ENCODE assay signal across 10 cellular contexts in the genomic region with DNA sequence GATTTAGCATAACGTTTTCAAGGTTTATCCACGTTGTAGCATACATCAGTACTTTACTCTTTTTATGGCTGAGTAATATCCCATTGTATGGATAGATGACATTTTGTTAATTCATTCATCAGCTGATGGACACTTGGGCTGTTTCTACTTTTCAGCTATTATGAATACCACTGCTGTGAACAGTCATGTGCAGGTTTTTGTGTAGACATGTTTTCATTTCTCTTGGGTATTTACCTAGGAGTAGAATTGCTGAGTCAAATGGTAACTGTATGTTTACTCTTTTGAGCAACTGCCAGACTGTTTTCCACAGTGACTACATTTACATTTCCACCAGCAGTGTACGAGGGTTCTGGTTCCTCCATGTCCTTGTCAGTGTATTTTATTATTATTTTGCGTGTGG. TPM values are rescaled to one million over a fixed set of nuclear protein-coding genes. Genes with fewer than 3 reads are reported as not detected.
A peak's percentile ranks its signal among the peaks of the same experiment; 100 is the strongest.
DNase-seq lines count a peak whose midpoint lies in the region; ATAC-seq and TF ChIP-seq lines count a peak whose summit lies in the region.
"Had no signal": no experiment of that assay in that cellular context is flagged by ENCODE, and none has a peak within 500 bp of the region (broad histone marks: within the 10 kb centered on the region; RNA-seq: fewer than 3 reads in every experiment).

No MANE protein-coding gene starts in this region.

- no peaks in the 10 kb centered on the region for H3K27me3 ChIP-seq in cardiac muscle cell
- H3K27me3 ChIP-seq: suprapubic skin had no signal

- peaks cover 75% of the 10 kb centered on the region for H3K36me3 ChIP-seq in cardiac muscle cell

- H3K4me1 Mint-ChIP-seq in IgD-negative memory B cell (no peaks in the 10 kb centered on the region), osteocyte (ENCODE audit: unreplicated experiment) (peaks cover 3% of the 10 kb centered on the region)
- H3K4me1 Mint-ChIP-seq in activated CD8-positive, alpha-beta T cell treated with anti-CD3 and anti-CD28 coated beads, Interleukin-2, amount 10 ng/mL, durations not matched to agents 7 days and 5 days (ENCODE audit: low read depth): no peaks in the 10 kb centered on the region

- no peak for ATAC-seq in left ventricle myocardium superior
- ATAC-seq in activated CD8-positive, alpha-beta T cell treated with anti-CD3 and anti-CD28 coated beads, Interleukin-2, amount 10 ng/mL, durations not matched to agents 7 days and 5 days: no peak
- no peak for ATAC-seq in HG02678 (IDR thresholded peaks at IDR 0.05; ENCODE audit: unreplicated experiment)

- H3K4me1 ChIP-seq in cardiac muscle cell (ENCODE audit: low read depth): no peaks in the 10 kb centered on the region

- CTCF ChIA-PET in activated CD8-positive, alpha-beta T cell treated with anti-CD3 and anti-CD28 coated beads, Interleukin-2, amount 10 ng/mL, durations not matched to agents 7 days and 5 days (lab: Charles Lee): interaction anchor here (0.7 to 2.5 kb wide), 7 partner anchors 8 to 238 kb away, joined by 3 to 9 read pairs (median 3); no protein-coding TSS in a partner anchor

- peak overlapping the region; percentile 28 for H3K27ac ChIP-seq in cardiac muscle cell
- H3K27ac ChIP-seq: suprapubic skin had no signal

- POLR2A ChIA-PET in activated CD8-positive, alpha-beta T cell treated with anti-CD3 and anti-CD28 coated beads, Interleukin-2, amount 10 ng/mL, durations not matched to agents 7 days and 5 days (lab: Charles Lee): no interaction called here

- H3K27ac Mint-ChIP-seq in IgD-negative memory B cell (peak overlapping the region in 2 of 3 donors; percentile 60 to 78), osteocyte (ENCODE audit: unreplicated experiment) (no peak overlapping the region)
- peak overlapping the region; percentile 12 for H3K27ac Mint-ChIP-seq in activated CD8-positive, alpha-beta T cell treated with anti-CD3 and anti-CD28 coated beads, Interleukin-2, amount 10 ng/mL, durations not matched to agents 7 days and 5 days

- H3K9me3 Mint-ChIP-seq in IgD-negative memory B cell (no peaks in the 10 kb centered on the region), osteocyte (ENCODE audit: unreplicated experiment) (no peaks in the 10 kb centered on the region)
- no peaks in the 10 kb centered on the region for H3K9me3 Mint-ChIP-seq in activated CD8-positive, alpha-beta T cell treated with anti-CD3 and anti-CD28 coated beads, Interleukin-2, amount 10 ng/mL, durations not matched to agents 7 days and 5 days (ENCODE audit: insufficient read depth)

- H3K9me3 ChIP-seq in cardiac muscle cell (ENCODE audit: low read depth): no peaks in the 10 kb centered on the region
- H3K9me3 ChIP-seq: suprapubic skin had no signal

- H3K4me3 ChIP-seq in cardiac muscle cell: no peak overlapping the region
- H3K4me3 ChIP-seq: suprapubic skin had no signal

- H3K4me3 Mint-ChIP-seq in IgD-negative memory B cell (no peak overlapping the region), osteocyte (ENCODE audit: unreplicated experiment) (no peak overlapping the region)
- H3K4me3 Mint-ChIP-seq in activated CD8-positive, alpha-beta T cell treated with anti-CD3 and anti-CD28 coated beads, Interleukin-2, amount 10 ng/mL, durations not matched to agents 7 days and 5 days: no peak overlapping the region

- no peaks in the 10 kb centered on the region for H3K27me3 Mint-ChIP-seq in IgD-negative memory B cell
- no peaks in the 10 kb centered on the region for H3K27me3 Mint-ChIP-seq in activated CD8-positive, alpha-beta T cell treated with anti-CD3 and anti-CD28 coated beads, Interleukin-2, amount 10 ng/mL, durations not matched to agents 7 days and 5 days (ENCODE audit: low read depth)
- H3K27me3 Mint-ChIP-seq in osteocyte (ENCODE audit: unreplicated experiment): no peaks in the 10 kb centered on the region

- intact Hi-C loops in left ventricle myocardium superior (cut with micrococcal nuclease): loop anchor here (10.0 kb wide), 1 partner anchor 232 kb away; no protein-coding TSS in a partner anchor

- TF ChIP-seq CTCF in cardiac muscle cell (IDR thresholded peaks at IDR 0.05; ENCODE audit: low read depth, low read length): no peak
- TF ChIP-seq CTCF in osteocyte (IDR thresholded peaks at IDR 0.05): no peak

- H3K36me3 Mint-ChIP-seq in IgD-negative memory B cell (peaks cover 2% of the 10 kb centered on the region), osteocyte (ENCODE audit: unreplicated experiment) (peaks cover 15% of the 10 kb centered on the region)
- peaks cover 58% of the 10 kb centered on the region for H3K36me3 Mint-ChIP-seq in activated CD8-positive, alpha-beta T cell treated with anti-CD3 and anti-CD28 coated beads, Interleukin-2, amount 10 ng/mL, durations not matched to agents 7 days and 5 days (ENCODE audit: low read depth)

- DNase-seq in cardiac muscle cell (ENCODE audit: low read depth in 1 of 2, low spot score in 1 of 2) (no peak), left ventricle myocardium superior (no peak), HCEC 1CT (no peak), osteocyte (ENCODE audit: extremely low spot score, unreplicated experiment) (no peak)
- DNase-seq in activated CD8-positive, alpha-beta T cell treated with anti-CD3 and anti-CD28 coated beads, Interleukin-2, amount 10 ng/mL, durations not matched to agents 7 days and 5 days: no peak
- no peak for DNase-seq in effector CD8-positive, alpha-beta T cell (lab: John Stamatoyannopoulos, UW)
- DNase-seq: nucleus accumbens had no signal

RNA-seq across cellular contexts. Expression of a gene that starts 33.9 kb away (rescaled TPM):
- total RNA-seq in cardiac muscle cell (152 and 160 TPM in 2 replicates), left ventricle myocardium superior (98.4 TPM), osteocyte (103 and 114 TPM in 2 replicates)
- polyA plus RNA-seq in cardiac muscle cell (187 and 197 TPM in 2 replicates), IgD-negative memory B cell (136 TPM)
- total RNA-seq in activated CD8-positive, alpha-beta T cell treated with anti-CD3 and anti-CD28 coated beads, Interleukin-2, amount 10 ng/mL, durations not matched to agents 7 days and 5 days: 100 to 1,000 TPM; 102 to 109 TPM
